Comparison of ENCODE assay signal across 9 cellular contexts in genomic region chr16:8720080-8720966, GRCh38. TPM values are rescaled to one million over a fixed set of nuclear protein-coding genes. Genes with fewer than 3 reads are reported as not detected.
DNase-seq lines count a peak whose midpoint lies in the region; ATAC-seq and TF ChIP-seq lines count a peak whose summit lies in the region.
"Had no signal": no experiment of that assay in that cellular context is flagged by ENCODE, and none has a peak within 500 bp of the region (broad histone marks: within the 10 kb centered on the region; RNA-seq: fewer than 3 reads in every experiment).

No MANE protein-coding gene starts in this region.

- H3K27ac Mint-ChIP-seq in activated naive CD4-positive, alpha-beta T cell treated with anti-CD3 and anti-CD28 coated beads, Interleukin-2, amount 50 U/mL, for 72 hours = no peak overlapping the region
- H3K27ac Mint-ChIP-seq: activated CD4-positive, alpha-beta memory T cell treated with anti-CD3 and anti-CD28 coated beads for 36 hours had no signal

- no peak for TF ChIP-seq CTCF in GM13976 (IDR thresholded peaks at IDR 0.05; ENCODE audit: borderline replicate concordance, control extremely low read depth, extremely low read depth, insufficient read depth, missing control alignments)
- TF ChIP-seq CTCF in choroid plexus epithelial cell (conservative IDR thresholded peaks at IDR 0.05; ENCODE audit: low read depth, low read length) = no peak

- no peaks in the 10 kb centered on the region for H3K36me3 Mint-ChIP-seq in activated naive CD4-positive, alpha-beta T cell treated with anti-CD3 and anti-CD28 coated beads, Interleukin-2, amount 50 U/mL, for 72 hours

- no peak overlapping the region for H3K4me3 ChIP-seq in choroid plexus epithelial cell (ENCODE audit: low read depth, low read length)

- H3K9me3 Mint-ChIP-seq in activated naive CD4-positive, alpha-beta T cell treated with anti-CD3 and anti-CD28 coated beads, Interleukin-2, amount 50 U/mL, for 72 hours = no peaks in the 10 kb centered on the region

- ATAC-seq in activated naive CD4-positive, alpha-beta T cell treated with anti-CD3 and anti-CD28 coated beads, Interleukin-2, amount 50 U/mL, for 72 hours = no peak
- ATAC-seq in HG02938 (IDR thresholded peaks at IDR 0.05; ENCODE audit: unreplicated experiment) = no peak

- DNase-seq in GM13976 (ENCODE audit: low spot score) (peak; percentile 41), NCI-H2227 (lab: John Stamatoyannopoulos, UW; ENCODE audit: unreplicated experiment) (peak; percentile 95), choroid plexus epithelial cell (ENCODE audit: low read depth) (peak; percentile 1), nucleus accumbens (lab: John Stamatoyannopoulos, UW) (peak in 40 of 56 donors; percentile 2 to 65 (median 24)), activated gamma-delta T cell treated with Interleukin-2 at 50 U/mL for 16 hours (no peak)
- no peak for DNase-seq in activated CD8-positive, alpha-beta memory T cell treated with anti-CD3 and anti-CD28 coated beads, Interleukin-2, amount 50 U/mL, for 48 hours
- DNase-seq in activated naive CD4-positive, alpha-beta T cell treated with anti-CD3 and anti-CD28 coated beads, Interleukin-2, amount 50 U/mL, for 72 hours (ENCODE audit: low spot score in 2 of 2) = no peak
- DNase-seq: activated CD4-positive, alpha-beta memory T cell treated with anti-CD3 and anti-CD28 coated beads for 36 hours had no signal

- in situ Hi-C loops in GM13976 (cut with MboI; ENCODE audit: low sequenced_read_pairs, unreplicated experiment) = no loop called here

RNA-seq across cellular contexts. Expression of gene ABAT, which starts 45.9 kb away (rescaled TPM):
- 1 to 10 TPM; 3.5 to 8.7 TPM for total RNA-seq in activated naive CD4-positive, alpha-beta T cell treated with anti-CD3 and anti-CD28 coated beads, Interleukin-2, amount 50 U/mL, for 72 hours

Comparison
In these comparisons a context has a peak if more than half of its experiments do, and no peak if none do; other contexts are left out.
1. DNase-seq: peak in GM13976 (single experiment), NCI-H2227 (single experiment), choroid plexus epithelial cell (single experiment) and nucleus accumbens (40 of 56); none in activated gamma-delta T cell treated with Interleukin-2 at 50 U/mL for 16 hours (single experiment), activated CD8-positive, alpha-beta memory T cell treated with anti-CD3 and anti-CD28 coated beads, Interleukin-2, amount 50 U/mL, for 48 hours (single experiment) and activated naive CD4-positive, alpha-beta T cell treated with anti-CD3 and anti-CD28 coated beads, Interleukin-2, amount 50 U/mL, for 72 hours (0 of 2).